ENCODE assay signal across 8 cellular contexts in the genomic region with DNA sequence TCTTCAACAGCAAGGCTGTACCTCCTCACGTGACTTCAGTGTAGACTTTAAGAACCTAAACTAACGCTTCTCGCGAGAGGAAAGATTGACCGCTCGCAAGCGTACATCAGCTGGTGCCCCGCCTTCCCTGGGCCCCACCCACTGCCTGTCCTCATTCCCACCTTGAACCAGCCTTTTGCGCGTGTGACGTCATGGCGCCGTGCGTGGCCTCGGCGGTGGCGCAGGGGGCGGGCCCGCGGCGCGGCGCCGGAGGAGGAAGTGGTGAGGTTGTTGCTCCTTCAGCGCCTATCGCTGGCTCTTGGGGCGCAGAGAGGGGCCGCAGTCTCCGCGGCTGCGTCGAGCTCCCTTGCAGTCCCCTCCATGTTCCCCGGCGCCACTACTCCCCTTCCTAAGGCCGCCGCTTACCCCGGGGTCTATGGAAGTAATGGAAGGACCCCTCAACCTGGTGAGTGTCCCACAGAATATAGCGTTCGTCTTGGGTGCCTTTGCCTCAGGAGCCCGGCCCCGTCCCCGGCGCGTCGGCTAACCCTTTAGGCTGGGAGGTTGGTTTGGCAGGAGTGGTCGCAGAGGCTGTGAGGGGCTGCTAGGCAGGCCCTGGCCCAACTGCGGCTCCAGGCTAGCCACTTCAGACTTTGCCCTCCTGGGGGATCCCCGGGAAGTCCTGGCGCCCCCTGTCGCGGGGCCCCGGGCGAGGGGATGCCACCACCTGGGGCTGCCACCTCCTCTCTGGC. TPM values are rescaled to one million over a fixed set of nuclear protein-coding genes. Genes with fewer than 3 reads are reported as not detected.
DNase-seq lines count a peak whose midpoint lies in the region; ATAC-seq and TF ChIP-seq lines count a peak whose summit lies in the region.

A gene (plus strand): TSS at position 273 of the 731 bp plus-strand sequence. CDS start 143 bp downstream, at position 416.

- CTCF ChIA-PET in Panc1 (lab: Charles Lee): interaction anchor here (1.0 to 1.1 kb wide), 2 partner anchors 13 to 25 kb away, joined by 3 read pairs; no protein-coding TSS in a partner anchor

- H4K20me1 ChIP-seq in DND-41 (ENCODE audit: insufficient read depth, low read length) (peaks cover 3% of the 10 kb centered on the region; the same call in 1 of the 2 replicates), KMS-11 (ENCODE audit: insufficient read depth) (no peaks in the 10 kb centered on the region)

- peak within 1 kb of the TSS; percentile 98 for H3K9ac ChIP-seq in DND-41 (ENCODE audit: low read depth, low read length)
- peak within 1 kb of the TSS; percentile 76 for H3K9ac ChIP-seq in KMS-11

- no TSS peak for BruUV-seq in Panc1 (replicated peaks; lab: Mats Ljungman, UMichigan)

- H3K4me1 ChIP-seq in DND-41 (ENCODE audit: insufficient read depth, low read length) (peaks cover 27% of the 10 kb centered on the region), KMS-11 (ENCODE audit: low read depth, poor library complexity, severe bottlenecking) (peaks cover 17% of the 10 kb centered on the region), Panc1 (ENCODE audit: control insufficient read depth, insufficient read depth, low read length) (peaks cover 11% of the 10 kb centered on the region), esophagus muscularis mucosa (peaks cover 23 to 37% (median 34%) of the 10 kb centered on the region in 4 donors)

- H3K36me3 ChIP-seq in DND-41 (ENCODE audit: insufficient read depth, low read length) (peaks cover 2% of the 10 kb centered on the region; the same call in 1 of the 2 replicates), KMS-11 (ENCODE audit: insufficient read depth) (no peaks in the 10 kb centered on the region), Panc1 (ENCODE audit: control insufficient read depth, insufficient read depth, low read length) (no peaks in the 10 kb centered on the region), esophagus muscularis mucosa (no peaks in the 10 kb centered on the region)

- H3K27me3 ChIP-seq in DND-41 (ENCODE audit: insufficient read depth, low read length, poor library complexity): no peaks in the 10 kb centered on the region
- no peaks in the 10 kb centered on the region for H3K27me3 ChIP-seq in KMS-11 (ENCODE audit: insufficient read depth, low read depth)
- H3K27me3 ChIP-seq in Panc1 (ENCODE audit: control insufficient read depth, insufficient read depth, low read length): no peaks in the 10 kb centered on the region
- no peaks in the 10 kb centered on the region for H3K27me3 ChIP-seq in esophagus muscularis mucosa

- ATAC-seq in DND-41 (ENCODE audit: insufficient read depth, low read depth) (peak; percentile 94), GM21737 (IDR thresholded peaks at IDR 0.05; ENCODE audit: unreplicated experiment) (peak; percentile 97), Panc1 (peak; percentile 100)

- H3K27ac ChIP-seq in DND-41 (ENCODE audit: low read length): peak within 1 kb of the TSS; percentile 88
- peak within 1 kb of the TSS; percentile 85 for H3K27ac ChIP-seq in KMS-11
- H3K27ac ChIP-seq in Panc1 (ENCODE audit: low read length): peak within 1 kb of the TSS; percentile 96
- H3K27ac ChIP-seq in esophagus muscularis mucosa (replicated peaks in 1 of 4): peak within 1 kb of the TSS; percentile 88 to 96 (median 94)

- WGBS in esophagus muscularis mucosa: under 1% methylated on average over 22 of the region's 53 CpGs

- H2AFZ ChIP-seq in DND-41 (ENCODE audit: low read depth, low read length): peak within 1 kb of the TSS; percentile 98
- peak within 1 kb of the TSS; percentile 87 for H2AFZ ChIP-seq in KMS-11 (ENCODE audit: low read depth)

- H3K79me2 ChIP-seq in DND-41 (ENCODE audit: insufficient read depth, low read length): peaks cover 50% of the 10 kb centered on the region
- peaks cover 46% of the 10 kb centered on the region for H3K79me2 ChIP-seq in KMS-11 (ENCODE audit: insufficient read depth, low read depth)

- H3K4me2 ChIP-seq in DND-41 (ENCODE audit: insufficient read depth, low read length): peak within 1 kb of the TSS; percentile 73
- peak within 1 kb of the TSS; percentile 95 for H3K4me2 ChIP-seq in KMS-11

- POLR2A ChIA-PET in Panc1 (lab: Charles Lee): interaction anchor here (0.6 to 0.8 kb wide), 2 partner anchors 81 to 1190 kb away, joined by 3 read pairs; no protein-coding TSS in a partner anchor

- in situ Hi-C loops in Panc1 (cut with HindIII; ENCODE audit: low pct_unique_long_range_greater_than_20kb, low sequenced_read_pairs): no loop called here

- H3K4me3 ChIP-seq in DND-41 (ENCODE audit: low read depth in 1 of 2, low read length in 2 of 2) (peak within 1 kb of the TSS; percentile 91 to 95), KMS-11 (IDR thresholded peaks at IDR 0.05; ENCODE audit: insufficient read depth, low read depth, low read length) (no peak within 1 kb of the TSS), Panc1 (ENCODE audit: low read depth in 2 of 2, low read length in 2 of 2) (peak within 1 kb of the TSS; percentile 93 to 95), esophagus muscularis mucosa (peak within 1 kb of the TSS; percentile 74 to 97 (median 82))

- TF ChIP-seq CTCF in DND-41 (IDR thresholded peaks at IDR 0.05; ENCODE audit: borderline replicate concordance, extremely low read depth, low read length, poor library complexity, severe bottlenecking) (peak; percentile 51), KMS-11 (conservative IDR thresholded peaks at IDR 0.05; ENCODE audit: low read depth, low read length) (no peak), Panc1 (IDR thresholded peaks at IDR 0.05) (no peak; the same call in 1 of the 2 replicates), esophagus muscularis mucosa (IDR thresholded peaks at IDR 0.05) (peak in 2 of 3 experiments; percentile 5 to 13)

- TF ChIP-seq EP300 in esophagus muscularis mucosa (IDR thresholded peaks at IDR 0.05): no peak

- H3K9me3 ChIP-seq in DND-41 (ENCODE audit: insufficient read depth, low read length, severe bottlenecking) (peaks cover 8% of the 10 kb centered on the region), Panc1 (ENCODE audit: control insufficient read depth, insufficient read depth, low read depth, low read length) (peaks cover 6% of the 10 kb centered on the region; the same call in 1 of the 2 replicates), esophagus muscularis mucosa (no peaks in the 10 kb centered on the region)

- DNase-seq in DND-41: peak; percentile 98
- DNase-seq in Panc1 (ENCODE audit: low read depth, low spot score): peak; percentile 95
- peak; percentile 98 for DNase-seq in activated T-cell treated with anti-CD3 and anti-CD28 coated beads, Interleukin-2, amount 50 U/mL, for 48 hours
- peak; percentile 99 for DNase-seq in esophagus muscularis mucosa (ENCODE audit: extremely low spot score)
- DNase-seq in myocyte (ENCODE audit: low read depth): peak; percentile 99
- peak; percentile 97 to 98 for DNase-seq in stimulated activated CD8-positive, alpha-beta memory T cell treated with anti-CD3 and anti-CD28 coated beads, Interleukin-7, amount 100 ng/mL, for 48 hours (ENCODE audit: extremely low read depth in 1 of 2, low read depth in 1 of 2)

- peak; percentile 95 for TF ChIP-seq POLR2A in esophagus muscularis mucosa (IDR thresholded peaks at IDR 0.05; ENCODE audit: low read depth)

- intact Hi-C loops in Panc1 (cut with micrococcal nuclease; ENCODE audit: unreplicated experiment): no loop called here
- intact Hi-C loops in esophagus muscularis mucosa (cut with DNase I): no loop called here

RNA-seq across cellular contexts. Expression of the gene that starts here (rescaled TPM):
- total RNA-seq in Panc1 (2021; ENCODE audit: unreplicated experiment) (25.7 TPM), esophagus muscularis mucosa (10 to 100 TPM in 3 of 4 donors, 1 to 10 TPM in 1; 9.6 to 16.7 (median 11.7) TPM), myocyte (11.0 and 17.0 TPM in 2 replicates)
- 16.7 TPM for polyA plus RNA-seq in Panc1 (2012; ENCODE audit: insufficient read length)
- polyA plus RNA-seq in myocyte (2012): 32.0 TPM

Comparison
In these comparisons a context has a peak if more than half of its experiments do, and no peak if none do; other contexts are left out.
1. CTCF ChIP-seq: peak in DND-41 (single experiment) and esophagus muscularis mucosa (2 of 3); none in KMS-11 (single experiment) and Panc1 (single experiment).
2. Peak in every context shown above with its lines, with median percentiles within 50 percentile points of each other: ATAC-seq, DNase-seq and H3K27ac ChIP-seq.